Comparison of ENCODE assay signal across 1 cellular context in the genomic region with DNA sequence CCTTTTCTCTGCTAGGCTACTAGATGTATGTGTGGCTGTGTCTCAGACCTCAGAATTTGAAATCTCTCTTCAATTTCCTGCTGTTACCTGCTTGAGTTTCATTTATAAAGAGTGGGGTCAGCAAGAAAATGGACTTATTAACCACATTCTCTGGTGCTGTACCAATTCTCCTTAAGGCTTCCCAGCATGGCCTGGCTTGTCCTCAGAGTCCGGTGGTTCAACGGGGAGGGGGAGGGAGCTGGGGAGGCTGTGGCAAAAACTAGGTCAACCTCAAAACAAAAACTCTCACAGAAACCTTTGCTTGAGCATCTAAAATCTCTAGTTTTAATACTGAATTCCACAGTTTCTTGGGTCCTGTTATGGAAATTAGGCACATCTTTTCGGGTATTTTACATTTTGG.
TF ChIP-seq lines count a peak whose summit lies in the region.

No MANE protein-coding gene starts in this region.

TF ChIP-seq in GM23338, 12 proteins besides CTCF, POLR2A, EP300 and RAD21 (continued from another document):
- TF ChIP-seq, protein P1, sequence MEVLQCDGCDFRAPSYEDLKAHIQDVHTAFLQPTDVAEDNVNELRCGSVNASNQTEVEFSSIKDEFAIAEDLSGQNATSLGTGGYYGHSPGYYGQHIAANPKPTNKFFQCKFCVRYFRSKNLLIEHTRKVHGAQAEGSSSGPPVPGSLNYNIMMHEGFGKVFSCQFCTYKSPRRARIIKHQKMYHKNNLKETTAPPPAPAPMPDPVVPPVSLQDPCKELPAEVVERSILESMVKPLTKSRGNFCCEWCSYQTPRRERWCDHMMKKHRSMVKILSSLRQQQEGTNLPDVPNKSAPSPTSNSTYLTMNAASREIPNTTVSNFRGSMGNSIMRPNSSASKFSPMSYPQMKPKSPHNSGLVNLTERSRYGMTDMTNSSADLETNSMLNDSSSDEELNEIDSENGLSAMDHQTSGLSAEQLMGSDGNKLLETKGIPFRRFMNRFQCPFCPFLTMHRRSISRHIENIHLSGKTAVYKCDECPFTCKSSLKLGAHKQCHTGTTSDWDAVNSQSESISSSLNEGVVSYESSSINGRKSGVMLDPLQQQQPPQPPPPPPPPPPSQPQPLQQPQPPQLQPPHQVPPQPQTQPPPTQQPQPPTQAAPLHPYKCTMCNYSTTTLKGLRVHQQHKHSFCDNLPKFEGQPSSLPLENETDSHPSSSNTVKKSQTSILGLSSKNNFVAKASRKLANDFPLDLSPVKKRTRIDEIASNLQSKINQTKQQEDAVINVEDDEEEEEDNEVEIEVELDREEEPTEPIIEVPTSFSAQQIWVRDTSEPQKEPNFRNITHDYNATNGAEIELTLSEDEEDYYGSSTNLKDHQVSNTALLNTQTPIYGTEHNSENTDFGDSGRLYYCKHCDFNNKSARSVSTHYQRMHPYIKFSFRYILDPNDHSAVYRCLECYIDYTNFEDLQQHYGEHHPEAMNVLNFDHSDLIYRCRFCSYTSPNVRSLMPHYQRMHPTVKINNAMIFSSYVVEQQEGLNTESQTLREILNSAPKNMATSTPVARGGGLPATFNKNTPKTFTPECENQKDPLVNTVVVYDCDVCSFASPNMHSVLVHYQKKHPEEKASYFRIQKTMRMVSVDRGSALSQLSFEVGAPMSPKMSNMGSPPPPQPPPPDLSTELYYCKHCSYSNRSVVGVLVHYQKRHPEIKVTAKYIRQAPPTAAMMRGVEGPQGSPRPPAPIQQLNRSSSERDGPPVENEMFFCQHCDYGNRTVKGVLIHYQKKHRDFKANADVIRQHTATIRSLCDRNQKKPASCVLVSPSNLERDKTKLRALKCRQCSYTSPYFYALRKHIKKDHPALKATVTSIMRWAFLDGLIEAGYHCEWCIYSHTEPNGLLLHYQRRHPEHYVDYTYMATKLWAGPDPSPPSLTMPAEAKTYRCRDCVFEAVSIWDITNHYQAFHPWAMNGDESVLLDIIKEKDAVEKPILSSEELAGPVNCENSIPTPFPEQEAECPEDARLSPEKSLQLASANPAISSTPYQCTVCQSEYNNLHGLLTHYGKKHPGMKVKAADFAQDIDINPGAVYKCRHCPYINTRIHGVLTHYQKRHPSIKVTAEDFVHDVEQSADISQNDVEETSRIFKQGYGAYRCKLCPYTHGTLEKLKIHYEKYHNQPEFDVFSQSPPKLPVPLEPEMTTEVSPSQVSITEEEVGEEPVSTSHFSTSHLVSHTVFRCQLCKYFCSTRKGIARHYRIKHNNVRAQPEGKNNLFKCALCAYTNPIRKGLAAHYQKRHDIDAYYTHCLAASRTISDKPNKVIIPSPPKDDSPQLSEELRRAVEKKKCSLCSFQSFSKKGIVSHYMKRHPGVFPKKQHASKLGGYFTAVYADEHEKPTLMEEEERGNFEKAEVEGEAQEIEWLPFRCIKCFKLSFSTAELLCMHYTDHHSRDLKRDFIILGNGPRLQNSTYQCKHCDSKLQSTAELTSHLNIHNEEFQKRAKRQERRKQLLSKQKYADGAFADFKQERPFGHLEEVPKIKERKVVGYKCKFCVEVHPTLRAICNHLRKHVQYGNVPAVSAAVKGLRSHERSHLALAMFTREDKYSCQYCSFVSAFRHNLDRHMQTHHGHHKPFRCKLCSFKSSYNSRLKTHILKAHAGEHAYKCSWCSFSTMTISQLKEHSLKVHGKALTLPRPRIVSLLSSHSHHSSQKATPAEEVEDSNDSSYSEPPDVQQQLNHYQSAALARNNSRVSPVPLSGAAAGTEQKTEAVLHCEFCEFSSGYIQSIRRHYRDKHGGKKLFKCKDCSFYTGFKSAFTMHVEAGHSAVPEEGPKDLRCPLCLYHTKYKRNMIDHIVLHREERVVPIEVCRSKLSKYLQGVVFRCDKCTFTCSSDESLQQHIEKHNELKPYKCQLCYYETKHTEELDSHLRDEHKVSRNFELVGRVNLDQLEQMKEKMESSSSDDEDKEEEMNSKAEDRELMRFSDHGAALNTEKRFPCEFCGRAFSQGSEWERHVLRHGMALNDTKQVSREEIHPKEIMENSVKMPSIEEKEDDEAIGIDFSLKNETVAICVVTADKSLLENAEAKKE (CRISPR knock-in tag; IDR thresholded peaks at IDR 0.05), result no peak
- no peak for TF ChIP-seq CREB1 (CRISPR knock-in tag; IDR thresholded peaks at IDR 0.05; ENCODE audit: low read depth)
- TF ChIP-seq EZH2 (IDR thresholded peaks at IDR 0.05; ENCODE audit: low read depth, unreplicated experiment), result no peak
- no peak for TF ChIP-seq EZH2phosphoT487 (IDR thresholded peaks at IDR 0.05; ENCODE audit: unreplicated experiment)
- no peak for TF ChIP-seq JUNB (IDR thresholded peaks at IDR 0.05; ENCODE audit: unreplicated experiment)
- no peak for TF ChIP-seq ETS1 (IDR thresholded peaks at IDR 0.05)
- TF ChIP-seq, protein P2, sequence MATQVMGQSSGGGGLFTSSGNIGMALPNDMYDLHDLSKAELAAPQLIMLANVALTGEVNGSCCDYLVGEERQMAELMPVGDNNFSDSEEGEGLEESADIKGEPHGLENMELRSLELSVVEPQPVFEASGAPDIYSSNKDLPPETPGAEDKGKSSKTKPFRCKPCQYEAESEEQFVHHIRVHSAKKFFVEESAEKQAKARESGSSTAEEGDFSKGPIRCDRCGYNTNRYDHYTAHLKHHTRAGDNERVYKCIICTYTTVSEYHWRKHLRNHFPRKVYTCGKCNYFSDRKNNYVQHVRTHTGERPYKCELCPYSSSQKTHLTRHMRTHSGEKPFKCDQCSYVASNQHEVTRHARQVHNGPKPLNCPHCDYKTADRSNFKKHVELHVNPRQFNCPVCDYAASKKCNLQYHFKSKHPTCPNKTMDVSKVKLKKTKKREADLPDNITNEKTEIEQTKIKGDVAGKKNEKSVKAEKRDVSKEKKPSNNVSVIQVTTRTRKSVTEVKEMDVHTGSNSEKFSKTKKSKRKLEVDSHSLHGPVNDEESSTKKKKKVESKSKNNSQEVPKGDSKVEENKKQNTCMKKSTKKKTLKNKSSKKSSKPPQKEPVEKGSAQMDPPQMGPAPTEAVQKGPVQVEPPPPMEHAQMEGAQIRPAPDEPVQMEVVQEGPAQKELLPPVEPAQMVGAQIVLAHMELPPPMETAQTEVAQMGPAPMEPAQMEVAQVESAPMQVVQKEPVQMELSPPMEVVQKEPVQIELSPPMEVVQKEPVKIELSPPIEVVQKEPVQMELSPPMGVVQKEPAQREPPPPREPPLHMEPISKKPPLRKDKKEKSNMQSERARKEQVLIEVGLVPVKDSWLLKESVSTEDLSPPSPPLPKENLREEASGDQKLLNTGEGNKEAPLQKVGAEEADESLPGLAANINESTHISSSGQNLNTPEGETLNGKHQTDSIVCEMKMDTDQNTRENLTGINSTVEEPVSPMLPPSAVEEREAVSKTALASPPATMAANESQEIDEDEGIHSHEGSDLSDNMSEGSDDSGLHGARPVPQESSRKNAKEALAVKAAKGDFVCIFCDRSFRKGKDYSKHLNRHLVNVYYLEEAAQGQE (IDR thresholded peaks at IDR 0.05; ENCODE audit: unreplicated experiment), result no peak
